Comparison of ENCODE assay signal across 5 cellular contexts in the genomic region with DNA sequence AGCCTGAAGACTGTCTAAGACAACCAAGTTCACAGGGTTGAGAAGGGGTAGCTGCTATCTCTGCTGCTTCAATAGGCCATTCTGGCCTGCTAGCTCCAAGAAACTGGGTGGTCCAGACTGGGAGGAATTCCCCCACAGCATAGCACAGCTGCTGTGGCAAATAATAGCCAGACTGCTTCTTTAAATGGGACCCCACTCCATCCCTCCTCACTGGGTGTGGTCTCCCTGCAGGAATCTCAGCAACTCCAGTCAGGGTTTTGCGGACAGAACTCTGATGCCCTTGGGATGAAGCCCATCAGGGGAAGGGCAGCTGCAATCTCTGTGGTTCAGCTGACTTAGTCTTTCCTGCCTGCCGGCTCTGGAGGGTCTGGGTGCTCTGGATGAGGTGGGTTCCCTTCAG.
"Had no signal": no experiment of that assay in that cellular context is flagged by ENCODE, and none has a peak within 500 bp of the region (broad histone marks: within the 10 kb centered on the region; RNA-seq: fewer than 3 reads in every experiment).

No MANE protein-coding gene starts in this region.

- H3K4me3 Mint-ChIP-seq: IgD-negative memory B cell had no signal

- H3K27ac Mint-ChIP-seq: IgD-negative memory B cell had no signal

- DNase-seq: IMR-90, KBM-7 had no signal

- H3K4me1 Mint-ChIP-seq: IgD-negative memory B cell had no signal

- H3K4me3 ChIP-seq: K562 had no signal

- H3K27me3 Mint-ChIP-seq: IgD-negative memory B cell had no signal

- H3K27ac ChIP-seq: HL-60 had no signal
